In genomic region chr19:18059902-18060301, GRCh38 we compare ENCODE assay signal across 31 cellular contexts. TPM values are rescaled to one million over a fixed set of nuclear protein-coding genes. Genes with fewer than 3 reads are reported as not detected.
"Had no signal": no experiment of that assay in that cellular context is flagged by ENCODE, and none has a peak within 500 bp of the region (broad histone marks: within the 10 kb centered on the region; RNA-seq: fewer than 3 reads in every experiment).

No MANE protein-coding gene starts in this region.

- H3K36me3 Mint-ChIP-seq: naive B cell, neural progenitor cell had no signal

- DNase-seq: colonic mucosa; effector memory CD4-positive, alpha-beta T cell; erythroblast; esophagus squamous epithelium; foreskin melanocyte; heart right ventricle; hippocampal formation; kidney glomerular epithelial cell; left colon; left ventricle myocardium inferior; lower lobe of right lung; mucosa of descending colon; naive B cell; nucleus accumbens; sigmoid colon; spleen; stimulated activated CD4-positive, alpha-beta T cell treated with anti-CD3 and anti-CD28 coated beads, Interleukin-4, amount 100 ng/mL, for 4 hours; stimulated activated naive B cell treated with anti-CD40 and anti-IgM and Interleukin-4, amounts not matched to agents 10 μg/mL and 1 μg/mL and 100 μg/mL, for 72 hours; thyroid gland; trophoblast cell had no signal

- H3K4me2 ChIP-seq: neural progenitor cell had no signal

- H3K27me3 ChIP-seq: colonic mucosa, neural progenitor cell, right atrium auricular region, sigmoid colon, spleen, suprapubic skin, thyroid gland, vagina had no signal

- H3K9me3 ChIP-seq: colonic mucosa, esophagus squamous epithelium, heart right ventricle, left ventricle myocardium inferior, lower lobe of right lung, mucosa of descending colon, prostate gland, right atrium auricular region, sigmoid colon, spleen, suprapubic skin, thyroid gland, vagina had no signal

- H3K9me3 Mint-ChIP-seq: dendritic cell treated with granulocyte-macrophage colony-stimulating factor and Interleukin-4, amounts not matched to agents 40 ng/mL and 50 ng/mL, for 4 days; naive B cell; nephron; neural progenitor cell; stimulated activated naive B cell treated with anti-CD40 and anti-IgM and Interleukin-4, amounts not matched to agents 10 μg/mL and 1 μg/mL and 100 μg/mL, for 72 hours; stimulated activated naive CD8-positive, alpha-beta T cell treated with anti-CD3 and anti-CD28 coated beads, Interleukin-15, Interleukin-2, amounts not matched to agents 100 ng/mL and 50 ng/mL, for 24 hours had no signal

- H3K36me3 ChIP-seq: colonic mucosa, esophagus squamous epithelium, heart right ventricle, left ventricle myocardium inferior, lower lobe of right lung, neural progenitor cell, prostate gland, right atrium auricular region, sigmoid colon, suprapubic skin, thyroid gland, vagina had no signal

- H3K4me3 Mint-ChIP-seq: dendritic cell treated with granulocyte-macrophage colony-stimulating factor and Interleukin-4, amounts not matched to agents 40 ng/mL and 50 ng/mL, for 4 days; nephron; stimulated activated naive CD8-positive, alpha-beta T cell treated with anti-CD3 and anti-CD28 coated beads, Interleukin-15, Interleukin-2, amounts not matched to agents 100 ng/mL and 50 ng/mL, for 24 hours had no signal

- H3K4me3 ChIP-seq: colonic mucosa, esophagus squamous epithelium, heart right ventricle, left ventricle myocardium inferior, lower lobe of right lung, mucosa of descending colon, neural progenitor cell, prostate gland, right atrium auricular region, sigmoid colon, spleen, suprapubic skin, thyroid gland, vagina had no signal

- ATAC-seq: heart right ventricle; left colon; mucosa of descending colon; stimulated activated naive B cell treated with anti-CD40 and anti-IgM and Interleukin-4, amounts not matched to agents 10 μg/mL and 1 μg/mL and 100 μg/mL, for 72 hours had no signal

- H3K4me1 ChIP-seq: colonic mucosa, neural progenitor cell, prostate gland had no signal

- H2AFZ ChIP-seq: neural progenitor cell had no signal

- H3K27me3 Mint-ChIP-seq: dendritic cell treated with granulocyte-macrophage colony-stimulating factor and Interleukin-4, amounts not matched to agents 40 ng/mL and 50 ng/mL, for 4 days; naive B cell; stimulated activated naive B cell treated with anti-CD40 and anti-IgM and Interleukin-4, amounts not matched to agents 10 μg/mL and 1 μg/mL and 100 μg/mL, for 72 hours; stimulated activated naive CD8-positive, alpha-beta T cell treated with anti-CD3 and anti-CD28 coated beads, Interleukin-15, Interleukin-2, amounts not matched to agents 100 ng/mL and 50 ng/mL, for 24 hours had no signal

- H3K27ac Mint-ChIP-seq: dendritic cell treated with granulocyte-macrophage colony-stimulating factor and Interleukin-4, amounts not matched to agents 40 ng/mL and 50 ng/mL, for 4 days; nephron; neural progenitor cell; stimulated activated naive B cell treated with anti-CD40 and anti-IgM and Interleukin-4, amounts not matched to agents 10 μg/mL and 1 μg/mL and 100 μg/mL, for 72 hours; stimulated activated naive CD8-positive, alpha-beta T cell treated with anti-CD3 and anti-CD28 coated beads, Interleukin-15, Interleukin-2, amounts not matched to agents 100 ng/mL and 50 ng/mL, for 24 hours had no signal

- H3K27ac ChIP-seq: colonic mucosa, esophagus squamous epithelium, heart right ventricle, left ventricle myocardium inferior, lower lobe of right lung, neural progenitor cell, prostate gland, right atrium auricular region, sigmoid colon, spleen, suprapubic skin, thyroid gland, vagina had no signal

- H3K4me1 Mint-ChIP-seq: nephron had no signal

- FAIRE-seq: endothelial cell of umbilical vein, islet of Langerhans had no signal

- H3K9ac ChIP-seq: neural progenitor cell had no signal

RNA-seq across cellular contexts. Expression of gene IL12RB1, which starts 26.8 kb away (rescaled TPM):
- total RNA-seq: chondrocyte, endothelial cell of umbilical vein, vagina had no signal
- polyA plus RNA-seq: endothelial cell of umbilical vein had no signal
